In genomic region chrX:10617964-10618342, GRCh38 we compare ENCODE assay signal across 12 cellular contexts. TPM values are rescaled to one million over a fixed set of nuclear protein-coding genes. Genes with fewer than 3 reads are reported as not detected.
DNase-seq lines count a peak whose midpoint lies in the region; ATAC-seq, FAIRE-seq and TF ChIP-seq lines count a peak whose summit lies in the region.
"Had no signal": no experiment of that assay in that cellular context is flagged by ENCODE, and none has a peak within 500 bp of the region (broad histone marks: within the 10 kb centered on the region; RNA-seq: fewer than 3 reads in every experiment).

No MANE protein-coding gene starts in this region.

- no peaks in the 10 kb centered on the region for H3K9me3 Mint-ChIP-seq in activated T-cell treated with anti-CD3 and anti-CD28 coated beads, Interleukin-2, amount 50 U/mL, for 72 hours
- H3K9me3 Mint-ChIP-seq: CD4-positive, alpha-beta T cell had no signal

- dilution Hi-C loops in keratinocyte (cut with MboI; ENCODE audit: extremely low pct_ligation_motif_present, low sequenced_read_pairs) = no loop called here

- H3K4me2 ChIP-seq in keratinocyte (ENCODE audit: control insufficient read depth, extremely low read depth, insufficient read depth, low read depth, low read length) = peak overlapping the region; percentile 86

- no peak for TF ChIP-seq CTCF in left ventricle myocardium inferior (IDR thresholded peaks at IDR 0.05; ENCODE audit: borderline replicate concordance)
- no peak for TF ChIP-seq CTCF in WI38 (IDR thresholded peaks at IDR 0.05; ENCODE audit: low read depth, low read length)
- TF ChIP-seq CTCF in keratinocyte (optimal IDR thresholded peaks at IDR 0.05 in 1 of 3, IDR thresholded peaks at IDR 0.05 in 1 of 3, conservative IDR thresholded peaks at IDR 0.05 in 1 of 3; ENCODE audit: extremely low read depth in 1 of 3, insufficient read depth in 2 of 3, low read length in 3 of 3) = no peak

- peaks cover 55% of the 10 kb centered on the region for H3K79me2 ChIP-seq in keratinocyte (ENCODE audit: control insufficient read depth, insufficient read depth, low read length)

- H3K9me3 ChIP-seq in left ventricle myocardium inferior (replicated peaks) = no peaks in the 10 kb centered on the region
- H3K9me3 ChIP-seq in keratinocyte (ENCODE audit: control insufficient read depth, low read depth, low read length) = no peaks in the 10 kb centered on the region

- H3K9ac ChIP-seq in keratinocyte (ENCODE audit: control insufficient read depth, extremely low read depth, insufficient read depth, low read length) = peak overlapping the region; percentile 86

- no peak overlapping the region for H3K27ac Mint-ChIP-seq in activated T-cell treated with anti-CD3 and anti-CD28 coated beads, Interleukin-2, amount 50 U/mL, for 72 hours
- H3K27ac Mint-ChIP-seq: CD4-positive, alpha-beta T cell had no signal

- DNase-seq in left ventricle myocardium inferior (no peak), Right ventricle myocardium superior (no peak), keratinocyte (ENCODE audit: low read depth, low spot score) (no peak), midbrain (lab: John Stamatoyannopoulos, UW) (no peak)
- DNase-seq in activated naive CD4-positive, alpha-beta T cell treated with Interleukin-2 at 50 U/mL for 16 hours = no peak
- DNase-seq in activated T-cell treated with anti-CD3 and anti-CD28 coated beads, Interleukin-2, amount 50 U/mL, for 72 hours = no peak
- DNase-seq in stimulated activated CD4-positive, alpha-beta T cell treated with anti-CD3 and anti-CD28 coated beads, Interleukin-4, amount 100 ng/mL, for 4 hours = no peak
- DNase-seq: CD4-positive, alpha-beta T cell; posterior cingulate gyrus; T-helper 9 cell had no signal

- no peaks in the 10 kb centered on the region for H3K36me3 ChIP-seq in left ventricle myocardium inferior
- H3K36me3 ChIP-seq in keratinocyte (ENCODE audit: control insufficient read depth in 2 of 2, extremely low read depth in 1 of 2, insufficient read depth in 2 of 2, low read length in 2 of 2) = no peaks in the 10 kb centered on the region

- H3K4me3 Mint-ChIP-seq in activated T-cell treated with anti-CD3 and anti-CD28 coated beads, Interleukin-2, amount 50 U/mL, for 72 hours = no peak overlapping the region
- H3K4me3 Mint-ChIP-seq: CD4-positive, alpha-beta T cell had no signal

- peaks cover 0 to 3% of the 10 kb centered on the region in 2 donors for H3K36me3 Mint-ChIP-seq in activated T-cell treated with anti-CD3 and anti-CD28 coated beads, Interleukin-2, amount 50 U/mL, for 72 hours (ENCODE audit: insufficient read depth in 2 of 2)

- H3K9me1 ChIP-seq in keratinocyte (ENCODE audit: control insufficient read depth, extremely low read depth, insufficient read depth, low read length) = no peaks in the 10 kb centered on the region

- no peak for FAIRE-seq in keratinocyte (lab: Jason Lieb, UNC)
- FAIRE-seq: K562 had no signal

- H3K27ac ChIP-seq in left ventricle myocardium inferior (replicated peaks) (peak overlapping the region; percentile 73), keratinocyte (ENCODE audit: control insufficient read depth, insufficient read depth, low read length) (peak overlapping the region; percentile 89)

- H3K4me1 Mint-ChIP-seq in activated T-cell treated with anti-CD3 and anti-CD28 coated beads, Interleukin-2, amount 50 U/mL, for 72 hours (ENCODE audit: low read depth) = peaks cover 14% of the 10 kb centered on the region

- H3K27me3 Mint-ChIP-seq in activated T-cell treated with anti-CD3 and anti-CD28 coated beads, Interleukin-2, amount 50 U/mL, for 72 hours (ENCODE audit: low read depth) = peaks cover 61% of the 10 kb centered on the region

- no peak for ATAC-seq in Right ventricle myocardium superior (ENCODE audit: poor library complexity)
- no peak for ATAC-seq in activated T-cell treated with anti-CD3 and anti-CD28 coated beads, Interleukin-2, amount 50 U/mL, for 72 hours (replicated peaks in 1 of 2)
- ATAC-seq: K562 had no signal

- H4K20me1 ChIP-seq in keratinocyte (ENCODE audit: control insufficient read depth, extremely low read depth, insufficient read depth, low read length) = no peaks in the 10 kb centered on the region

- no peak overlapping the region for H2AFZ ChIP-seq in keratinocyte (ENCODE audit: control insufficient read depth, low read length)

- H3K4me3 ChIP-seq in left ventricle myocardium inferior (peak overlapping the region; percentile 75), WI38 (ENCODE audit: low read depth, low read length) (peak overlapping the region; percentile 68), keratinocyte (ENCODE audit: control insufficient read depth in 2 of 3, extremely low read depth in 1 of 3, insufficient read depth in 2 of 3, low read depth in 1 of 3, low read length in 3 of 3) (peak overlapping the region in 2 of 3 experiments; percentile 53 to 77)
- H3K4me3 ChIP-seq: K562 had no signal

- intact Hi-C loops in left ventricle myocardium inferior (cut with micrococcal nuclease) (no loop called here), Right ventricle myocardium superior (cut with DNase I) (no loop called here)

- H3K27me3 ChIP-seq in left ventricle myocardium inferior (ENCODE audit: low read depth) (no peaks in the 10 kb centered on the region), keratinocyte (ENCODE audit: control insufficient read depth, extremely low read depth, insufficient read depth, low read length) (no peaks in the 10 kb centered on the region)

- no peaks in the 10 kb centered on the region for H3K4me1 ChIP-seq in left ventricle myocardium inferior
- peaks cover 18% of the 10 kb centered on the region for H3K4me1 ChIP-seq in keratinocyte (ENCODE audit: control insufficient read depth, extremely low read depth, insufficient read depth, low read length)

RNA-seq across cellular contexts. Expression of gene MID1, which starts 2.4 kb away (rescaled TPM):
- 9.4 TPM for total RNA-seq in left ventricle myocardium inferior
- total RNA-seq in Right ventricle myocardium superior = 7.3 TPM
- 4.7 to 15.4 TPM (median 9.2 TPM) in 3 replicates for polyA plus RNA-seq in keratinocyte
- polyA plus RNA-seq in keratinocyte (2011; ENCODE audit: low read depth) = 4.6 TPM
- polyA plus RNA-seq in keratinocyte (2011; cell fraction: cytosol; rRNA removed) = 7.0 and 9.4 TPM in 2 replicates
- 25.4 and 27.3 TPM in 2 replicates for polyA plus RNA-seq in keratinocyte (2011; cell fraction: nucleus; rRNA removed)
- polyA plus RNA-seq in keratinocyte (2012; ENCODE audit: low replicate concordance) = 4.4 and 8.7 TPM in 2 replicates
- 25.9 to 49.1 TPM (median 38.5 TPM) in 3 replicates for polyA minus RNA-seq in keratinocyte
- polyA minus RNA-seq in keratinocyte (2011; cell fraction: cytosol; rRNA and poly(A)+ RNA removed) = 5.2 TPM
- polyA minus RNA-seq in keratinocyte (2011; cell fraction: nucleus; rRNA and poly(A)+ RNA removed) = 19.9 and 36.3 TPM in 2 replicates
- total RNA-seq in activated T-cell treated with anti-CD3 and anti-CD28 coated beads, Interleukin-2, amount 50 U/mL, for 72 hours = 1 to 10 TPM in 1 of 2 donors, under 1 TPM in 1; 0.60 to 1.1 TPM
